ENCODE assay signal across 9 cellular contexts in genomic region chr22:41040483-41040882, GRCh38.
"Had no signal": no experiment of that assay in that cellular context is flagged by ENCODE, and none has a peak within 500 bp of the region (broad histone marks: within the 10 kb centered on the region; RNA-seq: fewer than 3 reads in every experiment).

No MANE protein-coding gene starts in this region.

- FAIRE-seq: HTR-8/SVneo had no signal

- H3K36me3 ChIP-seq: HAP-1 had no signal

- H3K9ac ChIP-seq: KMS-11 had no signal

- H3K4me3 ChIP-seq: GM23338, HAP-1 had no signal

- ATAC-seq: GM23338, HCT116 had no signal

- DNase-seq: H7, HFFc6, Karpas-422, KBM-7 had no signal

- H3K9me3 ChIP-seq: HAP-1 had no signal

- H3K4me2 ChIP-seq: GM23338, KMS-11 had no signal

- H2AFZ ChIP-seq: GM23338 had no signal

- H3K4me1 ChIP-seq: HAP-1 had no signal

- H3K27ac ChIP-seq: KMS-11 had no signal
